Comparison of ENCODE assay signal across 12 cellular contexts in the genomic region with DNA sequence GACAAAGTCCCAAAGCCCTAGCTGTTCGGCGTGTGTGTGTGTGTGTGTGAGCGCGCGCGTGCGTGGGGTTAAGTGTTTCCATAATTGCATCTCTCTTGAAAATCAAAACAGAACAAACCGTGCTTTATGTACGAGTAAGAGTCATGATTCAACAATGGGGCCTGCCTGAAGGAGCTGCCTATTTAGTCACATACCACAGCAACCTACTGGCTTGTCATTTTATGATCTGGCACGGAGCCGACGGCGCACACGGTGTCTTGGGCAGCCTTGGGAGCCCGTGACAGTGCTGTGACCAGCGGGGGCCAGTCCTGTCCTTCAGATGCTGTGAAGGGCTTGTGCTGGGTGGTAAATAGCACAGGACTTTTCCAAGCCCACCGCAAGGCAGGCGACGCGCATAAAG.
DNase-seq lines count a peak whose midpoint lies in the region; ATAC-seq and TF ChIP-seq lines count a peak whose summit lies in the region.
"Had no signal": no experiment of that assay in that cellular context is flagged by ENCODE, and none has a peak within 500 bp of the region (broad histone marks: within the 10 kb centered on the region; RNA-seq: fewer than 3 reads in every experiment).

No MANE protein-coding gene starts in this region.

- no peaks in the 10 kb centered on the region for H3K27me3 Mint-ChIP-seq in nephron (ENCODE audit: low read depth)
- H3K27me3 Mint-ChIP-seq: activated naive CD4-positive, alpha-beta T cell treated with anti-CD3 and anti-CD28 coated beads, Interleukin-2, amount 50 U/mL, for 24 hours had no signal

- no peaks in the 10 kb centered on the region for H3K36me3 Mint-ChIP-seq in nephron (ENCODE audit: low read depth)
- H3K36me3 Mint-ChIP-seq: activated naive CD4-positive, alpha-beta T cell treated with anti-CD3 and anti-CD28 coated beads, Interleukin-2, amount 50 U/mL, for 24 hours had no signal

- DNase-seq in D341Med (ENCODE audit: low spot score) (peak; percentile 45), NCI-H1092 (lab: John Stamatoyannopoulos, UW) (peak; percentile 56), astrocyte of the hippocampus (ENCODE audit: low read depth, low spot score) (peak; percentile 49), activated gamma-delta T cell treated with Interleukin-2 at 50 U/mL for 16 hours (no peak), NCI-H2196 (lab: John Stamatoyannopoulos, UW; ENCODE audit: unreplicated experiment) (no peak), activated gamma-delta T cell (lab: John Stamatoyannopoulos, UW) (no peak)
- DNase-seq: C1 segment of cervical spinal cord, NCI-H2081 treated with DMSO at 0.1 percent for 48 hours, stomach had no signal

- TF ChIP-seq CTCF in nephron (IDR thresholded peaks at IDR 0.05; ENCODE audit: unreplicated experiment in 3 of 3), result no peak

- H3K9me3 Mint-ChIP-seq in nephron, result peaks cover 3% of the 10 kb centered on the region
- H3K9me3 Mint-ChIP-seq: activated naive CD4-positive, alpha-beta T cell treated with anti-CD3 and anti-CD28 coated beads, Interleukin-2, amount 50 U/mL, for 24 hours had no signal

- H3K27ac Mint-ChIP-seq in nephron, result peak overlapping the region; percentile 5 to 47 (median 14)
- H3K27ac Mint-ChIP-seq: activated naive CD4-positive, alpha-beta T cell treated with anti-CD3 and anti-CD28 coated beads, Interleukin-2, amount 50 U/mL, for 24 hours had no signal

- no peak for ATAC-seq in HG02759 (IDR thresholded peaks at IDR 0.05; ENCODE audit: unreplicated experiment)

- H3K4me1 Mint-ChIP-seq in nephron, result peaks cover 12% of the 10 kb centered on the region
- H3K4me1 Mint-ChIP-seq: activated naive CD4-positive, alpha-beta T cell treated with anti-CD3 and anti-CD28 coated beads, Interleukin-2, amount 50 U/mL, for 24 hours had no signal

- H3K4me3 Mint-ChIP-seq in nephron, result no peak overlapping the region
- H3K4me3 Mint-ChIP-seq: activated naive CD4-positive, alpha-beta T cell treated with anti-CD3 and anti-CD28 coated beads, Interleukin-2, amount 50 U/mL, for 24 hours had no signal

Comparison
In these comparisons a context has a peak if more than half of its experiments do, and no peak if none do; other contexts are left out.
1. DNase-seq: peak in D341Med (single experiment), NCI-H1092 (single experiment) and astrocyte of the hippocampus (single experiment); none in activated gamma-delta T cell treated with Interleukin-2 at 50 U/mL for 16 hours (single experiment), NCI-H2196 (single experiment) and activated gamma-delta T cell (single experiment).